Comparison of ENCODE assay signal across 8 cellular contexts in the genomic region with DNA sequence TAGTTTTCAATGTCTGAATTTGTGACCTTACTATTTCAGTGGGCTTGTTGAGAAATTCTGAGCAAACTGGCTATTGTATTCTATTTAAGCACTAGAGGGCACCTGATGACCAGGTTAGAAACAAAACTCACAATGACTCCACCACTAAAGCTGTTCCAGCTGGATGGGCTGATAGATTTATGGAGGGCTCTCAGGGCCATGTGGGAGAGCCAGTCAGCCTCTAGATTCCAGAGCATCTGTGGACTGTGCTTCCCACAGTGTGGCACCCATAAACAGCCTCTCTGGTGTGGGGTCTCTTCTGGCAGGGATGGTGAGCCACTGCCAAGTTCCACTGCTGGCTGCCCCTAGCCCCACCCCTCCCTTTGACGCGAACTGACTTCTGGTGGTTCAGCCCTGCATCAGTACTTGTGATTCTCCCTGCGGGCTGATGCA. TPM values are rescaled to one million over a fixed set of nuclear protein-coding genes. Genes with fewer than 3 reads are reported as not detected.
DNase-seq lines count a peak whose midpoint lies in the region; ATAC-seq and TF ChIP-seq lines count a peak whose summit lies in the region.

No MANE protein-coding gene starts in this region.

- no peak for TF ChIP-seq POLR2A in IMR-90 (IDR thresholded peaks at IDR 0.05; ENCODE audit: low read depth, low read length)

- no peak overlapping the region for H4K5ac ChIP-seq in IMR-90 (ENCODE audit: low read depth, low read length)

- H3K79me1 ChIP-seq in IMR-90 (ENCODE audit: low read depth in 1 of 2, low read length in 2 of 2), result no peaks in the 10 kb centered on the region

- H2AK9ac ChIP-seq in IMR-90 (replicated peaks; ENCODE audit: low read depth, low read length, poor library complexity), result no peak overlapping the region

- in situ Hi-C loops in IMR-90 (cut with MboI; ENCODE audit: low sequenced_read_pairs), result no loop called here

- H2BK120ac ChIP-seq in IMR-90 (ENCODE audit: low read depth, low read length), result no peak overlapping the region

- H3K23ac ChIP-seq in IMR-90 (ENCODE audit: low read depth, low read length), result no peak overlapping the region

- no peak overlapping the region for H3K27ac ChIP-seq in C4-2B
- no peak overlapping the region for H3K27ac ChIP-seq in IMR-90 (ENCODE audit: insufficient read depth, low read length)

- H2AFZ ChIP-seq in IMR-90 (replicated peaks; ENCODE audit: low read length, poor library complexity), result no peak overlapping the region

- no peak overlapping the region for H2BK15ac ChIP-seq in IMR-90 (ENCODE audit: low read depth, low read length)

- H2BK5ac ChIP-seq in IMR-90 (ENCODE audit: low read depth, low read length, poor library complexity, severe bottlenecking), result no peak overlapping the region

- ATAC-seq in IMR-90 (ENCODE audit: low read depth) (peak; percentile 48), GM21825 (IDR thresholded peaks at IDR 0.05; ENCODE audit: unreplicated experiment) (no peak), GM21360 (IDR thresholded peaks at IDR 0.05; ENCODE audit: unreplicated experiment) (no peak), HG02610 (IDR thresholded peaks at IDR 0.05; ENCODE audit: unreplicated experiment) (no peak)

- H3K4me1 ChIP-seq in IMR-90 (ENCODE audit: control insufficient read depth, insufficient read depth, low read length), result no peaks in the 10 kb centered on the region

- dilution Hi-C loops in IMR-90 (cut with HindIII; ENCODE audit: low sequenced_read_pairs, unreplicated experiment), result no loop called here

- intact Hi-C loops in IMR-90 (cut with micrococcal nuclease), result no loop called here

- H2BK20ac ChIP-seq in IMR-90 (ENCODE audit: low read depth, low read length), result no peak overlapping the region

- DNase-seq in IMR-90, result peak; percentile 31
- peak; percentile 81 for DNase-seq in RKO (ENCODE audit: low spot score)
- DNase-seq in glomerular visceral epithelial cell (ENCODE audit: extremely low spot score), result peak; percentile 63
- DNase-seq in effector CD4-positive, alpha-beta T cell, result no peak

- no peak overlapping the region for H3K4me2 ChIP-seq in IMR-90 (ENCODE audit: low read depth, low read length)

- no peak overlapping the region for H3K4me3 ChIP-seq in IMR-90 (ENCODE audit: insufficient read depth, low read depth, low read length)

- no peaks in the 10 kb centered on the region for H4K20me1 ChIP-seq in IMR-90 (ENCODE audit: insufficient read depth, low read length)

- TF ChIP-seq RAD21 in IMR-90 (IDR thresholded peaks at IDR 0.05; ENCODE audit: low read length), result peak; percentile 29

- POLR2A ChIA-PET in IMR-90 (lab: Charles Lee; ENCODE audit: unreplicated experiment), result no interaction called here

- no peak overlapping the region for H3K56ac ChIP-seq in IMR-90 (ENCODE audit: extremely low read depth, insufficient read depth, low read length)

- no peak overlapping the region for H4K91ac ChIP-seq in IMR-90 (ENCODE audit: insufficient read depth, low read depth, low read length)

- no peak overlapping the region for H3K14ac ChIP-seq in IMR-90 (replicated peaks; ENCODE audit: low read depth, low read length)

- no peak overlapping the region for H3K4ac ChIP-seq in IMR-90 (ENCODE audit: low read depth, low read length)

- TF ChIP-seq CTCF in C4-2B (conservative IDR thresholded peaks at IDR 0.05) (peak; percentile 48), IMR-90 (conservative IDR thresholded peaks at IDR 0.05; ENCODE audit: low read depth, low read length) (peak; percentile 26; the same call in 1 of the 2 replicates)

- no peaks in the 10 kb centered on the region for H3K9me3 ChIP-seq in IMR-90 (ENCODE audit: control insufficient read depth, insufficient read depth, low read length)

- H3K18ac ChIP-seq in IMR-90 (ENCODE audit: low read depth, low read length), result no peak overlapping the region

- H3K36me3 ChIP-seq in IMR-90 (ENCODE audit: control insufficient read depth, insufficient read depth, low read length), result no peaks in the 10 kb centered on the region

- no peak overlapping the region for H2AK5ac ChIP-seq in IMR-90 (ENCODE audit: low read depth, low read length)

- H3K9me1 ChIP-seq in IMR-90 (ENCODE audit: insufficient read depth, low read length), result no peaks in the 10 kb centered on the region

- H4K8ac ChIP-seq in IMR-90 (ENCODE audit: low read depth in 2 of 2, low read length in 2 of 2), result no peak overlapping the region

- WGBS in IMR-90 (ENCODE audit: extremely low coverage in 2 of 2, insufficient read length in 1 of 2), 2 experiments, result no CpG with 5 or more reads among the region's 3 CpGs

- CTCF ChIA-PET in IMR-90 (lab: Yijun Ruan, JAX), result interaction anchor here (0.7 kb wide), 1 partner anchor 84 kb away, joined by 3 read pairs; no protein-coding TSS in a partner anchor

- BruUV-seq in IMR-90 (replicated peaks; lab: Mats Ljungman, UMichigan), result no TSS peak

- no peak overlapping the region for H3K9ac ChIP-seq in IMR-90 (ENCODE audit: low read depth, low read length)

- no peaks in the 10 kb centered on the region; the same call in 1 of the 2 replicates for H3K27me3 ChIP-seq in IMR-90 (ENCODE audit: control insufficient read depth, insufficient read depth, low read length)

TF ChIP-seq in IMR-90, 13 proteins besides CTCF, POLR2A, EP300 and RAD21:
- no peak for TF ChIP-seq MAZ (IDR thresholded peaks at IDR 0.05; ENCODE audit: borderline replicate concordance, low read depth, low read length)
- TF ChIP-seq, protein P1, sequence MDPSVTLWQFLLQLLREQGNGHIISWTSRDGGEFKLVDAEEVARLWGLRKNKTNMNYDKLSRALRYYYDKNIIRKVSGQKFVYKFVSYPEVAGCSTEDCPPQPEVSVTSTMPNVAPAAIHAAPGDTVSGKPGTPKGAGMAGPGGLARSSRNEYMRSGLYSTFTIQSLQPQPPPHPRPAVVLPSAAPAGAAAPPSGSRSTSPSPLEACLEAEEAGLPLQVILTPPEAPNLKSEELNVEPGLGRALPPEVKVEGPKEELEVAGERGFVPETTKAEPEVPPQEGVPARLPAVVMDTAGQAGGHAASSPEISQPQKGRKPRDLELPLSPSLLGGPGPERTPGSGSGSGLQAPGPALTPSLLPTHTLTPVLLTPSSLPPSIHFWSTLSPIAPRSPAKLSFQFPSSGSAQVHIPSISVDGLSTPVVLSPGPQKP (IDR thresholded peaks at IDR 0.05; ENCODE audit: borderline replicate concordance, low read depth, low read length), result no peak
- TF ChIP-seq USF2 (IDR thresholded peaks at IDR 0.05; ENCODE audit: low read depth, low read length), result no peak
- TF ChIP-seq BHLHE40 (IDR thresholded peaks at IDR 0.05; ENCODE audit: low read depth, low read length), result no peak
- no peak for TF ChIP-seq FOS (IDR thresholded peaks at IDR 0.05; ENCODE audit: low read depth, low read length)
- TF ChIP-seq SMC3 (IDR thresholded peaks at IDR 0.05; ENCODE audit: low read depth, low read length), result no peak
- TF ChIP-seq MXI1 (IDR thresholded peaks at IDR 0.05; ENCODE audit: borderline replicate concordance, low read depth, low read length), result no peak
- no peak for TF ChIP-seq CHD1 (IDR thresholded peaks at IDR 0.05; ENCODE audit: low read depth, low read length)
- TF ChIP-seq NFE2L2 (IDR thresholded peaks at IDR 0.05; ENCODE audit: low read depth, low read length), result no peak
- TF ChIP-seq CEBPB (IDR thresholded peaks at IDR 0.05; ENCODE audit: low read depth, low read length), result no peak
- no peak for TF ChIP-seq RFX5 (IDR thresholded peaks at IDR 0.05; ENCODE audit: low read depth, low read length)

RNA-seq across cellular contexts. Expression of gene C6orf58, which starts 29.2 kb away (rescaled TPM):
- not detected in 2 replicates for total RNA-seq in IMR-90 (2012; rRNA removed)
- polyA plus RNA-seq in IMR-90 (2012; rRNA removed), result 0.09 TPM in 1 of 2 replicates, not detected in the other
- polyA plus RNA-seq in IMR-90 (2012; cell fraction: cytosol; rRNA removed), result not detected in 2 replicates
- polyA plus RNA-seq in IMR-90 (2012; cell fraction: nucleus; rRNA removed; ENCODE audit: low replicate concordance), result not detected in 2 replicates
